ENCODE assay signal across 8 cellular contexts in the genomic region with DNA sequence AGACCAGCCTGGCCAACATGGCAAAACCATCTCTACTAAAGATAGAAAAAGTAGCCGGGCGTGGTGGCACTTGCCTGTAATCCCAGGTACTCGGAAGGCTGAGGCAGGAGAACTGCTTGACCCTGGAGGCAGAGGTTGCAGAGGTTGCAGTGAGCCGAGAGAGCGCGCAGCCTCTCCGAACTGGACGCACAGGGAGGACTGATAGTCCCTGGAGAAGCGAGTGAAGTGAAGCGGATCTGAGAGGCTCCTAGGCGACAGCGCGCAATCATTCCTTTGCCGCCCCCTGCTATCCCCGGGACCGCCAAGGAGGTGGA. TPM values are rescaled to one million over a fixed set of nuclear protein-coding genes. Genes with fewer than 3 reads are reported as not detected.
DNase-seq lines count a peak whose midpoint lies in the region; ATAC-seq and TF ChIP-seq lines count a peak whose summit lies in the region.

No MANE protein-coding gene starts in this region.

- no peak for ATAC-seq in HG02840 (IDR thresholded peaks at IDR 0.05; ENCODE audit: low FRiP score, unreplicated experiment)

- H3K4me3 Mint-ChIP-seq in CD8-positive, alpha-beta memory T cell: peak overlapping the region; percentile 94 to 100 (median 98)
- H3K4me3 Mint-ChIP-seq in endothelial cell (ENCODE audit: unreplicated experiment): peak overlapping the region; percentile 99

- H3K27me3 ChIP-seq in CD8-positive, alpha-beta memory T cell (ENCODE audit: insufficient read depth, low read length, poor library complexity, severe bottlenecking): no peaks in the 10 kb centered on the region
- no peaks in the 10 kb centered on the region for H3K27me3 ChIP-seq in MM.1S (replicated peaks; ENCODE audit: insufficient read depth, low read length)
- H3K27me3 ChIP-seq in neuron (ENCODE audit: insufficient read depth, low read length): no peaks in the 10 kb centered on the region

- H3K36me3 Mint-ChIP-seq in CD8-positive, alpha-beta memory T cell: peaks cover 10 to 45% (median 24%) of the 10 kb centered on the region in 3 donors
- H3K36me3 Mint-ChIP-seq in endothelial cell (ENCODE audit: low read depth, unreplicated experiment): peaks cover 29% of the 10 kb centered on the region

- peak overlapping the region; percentile 92 for H2AFZ ChIP-seq in MM.1S (ENCODE audit: low read length)
- H2AFZ ChIP-seq in neuron (ENCODE audit: low read depth, low read length): peak overlapping the region; percentile 51

- H3K27me3 Mint-ChIP-seq in CD8-positive, alpha-beta memory T cell: peaks cover 0 to 4% of the 10 kb centered on the region in 2 donors
- peaks cover 4% of the 10 kb centered on the region for H3K27me3 Mint-ChIP-seq in endothelial cell (ENCODE audit: unreplicated experiment)

- peak overlapping the region; percentile 96 for H3K27ac ChIP-seq in CD8-positive, alpha-beta memory T cell (ENCODE audit: low read depth, low read length)
- H3K27ac ChIP-seq in MM.1S (ENCODE audit: low read length): peak overlapping the region; percentile 70; the same call in 1 of the 2 replicates

- no peaks in the 10 kb centered on the region for H3K9me2 ChIP-seq in MM.1S (replicated peaks; ENCODE audit: insufficient read depth, low read length)

- TF ChIP-seq CTCF in MM.1S (IDR thresholded peaks at IDR 0.05; ENCODE audit: low read length) (no peak), endothelial cell (IDR thresholded peaks at IDR 0.05; ENCODE audit: unreplicated experiment) (no peak)

- H3F3A ChIP-seq in MM.1S (ENCODE audit: insufficient read depth, low read length): no peaks in the 10 kb centered on the region

- POLR2A ChIA-PET in CD8-positive, alpha-beta memory T cell (lab: Charles Lee): no interaction called here

- peak overlapping the region; percentile 82 for H3K9ac ChIP-seq in MM.1S (ENCODE audit: low read length)

- intact Hi-C loops in posterior cingulate gyrus (cut with DNase I): loop anchor here (2.0 kb wide), 2 partner anchors 36 to 54 kb away; a partner anchor contains a TSS

- peak overlapping the region; percentile 83 for H3K4me3 ChIP-seq in CD8-positive, alpha-beta memory T cell (ENCODE audit: low read length)
- H3K4me3 ChIP-seq in MM.1S (ENCODE audit: low read length) (peak overlapping the region; percentile 75), neuron (ENCODE audit: low read length) (peak overlapping the region; percentile 80)

- H3K4me1 ChIP-seq in CD8-positive, alpha-beta memory T cell (ENCODE audit: insufficient read depth, low read length): peaks cover 19% of the 10 kb centered on the region
- H3K4me1 ChIP-seq in MM.1S (ENCODE audit: low read length) (0 out of 2 replicates have a peak, but pooled peaks cover 6% of the 10 kb centered on the region), neuron (ENCODE audit: insufficient read depth, low read length) (peaks cover 15% of the 10 kb centered on the region)

- H3K36me3 ChIP-seq in CD8-positive, alpha-beta memory T cell (ENCODE audit: insufficient read depth, low read length): peaks cover 28% of the 10 kb centered on the region
- H3K36me3 ChIP-seq in MM.1S (replicated peaks; ENCODE audit: insufficient read depth, low read length) (no peaks in the 10 kb centered on the region), neuron (ENCODE audit: insufficient read depth, low read length) (peaks cover 27% of the 10 kb centered on the region)

- peaks cover 20 to 38% (median 22%) of the 10 kb centered on the region in 3 donors for H3K4me1 Mint-ChIP-seq in CD8-positive, alpha-beta memory T cell
- peaks cover 21% of the 10 kb centered on the region for H3K4me1 Mint-ChIP-seq in endothelial cell (ENCODE audit: unreplicated experiment)

- DNase-seq in CD8-positive, alpha-beta memory T cell: no peak
- DNase-seq in MM.1S (no peak), endothelial cell (ENCODE audit: low spot score) (no peak), posterior cingulate gyrus (no peak), SW480 (ENCODE audit: low spot score) (no peak)
- no peak for DNase-seq in activated CD4-positive, alpha-beta T cell treated with anti-CD3 and anti-CD28 coated beads for 48 hours

- H3K4me2 ChIP-seq in MM.1S (ENCODE audit: low read depth, low read length): peak overlapping the region; percentile 27; the same call in 1 of the 2 replicates

- H3K27ac Mint-ChIP-seq in CD8-positive, alpha-beta memory T cell: peak overlapping the region; percentile 99 to 100 (median 100)
- H3K27ac Mint-ChIP-seq in endothelial cell (ENCODE audit: unreplicated experiment): peak overlapping the region; percentile 100

- H3K9me3 ChIP-seq in CD8-positive, alpha-beta memory T cell (ENCODE audit: low read length): no peaks in the 10 kb centered on the region
- H3K9me3 ChIP-seq in MM.1S (replicated peaks; ENCODE audit: insufficient read depth, low read length): no peaks in the 10 kb centered on the region
- H3K9me3 ChIP-seq in neuron (ENCODE audit: low read length): no peaks in the 10 kb centered on the region

- no peaks in the 10 kb centered on the region for H4K20me1 ChIP-seq in MM.1S (ENCODE audit: insufficient read depth, low read length)

- peaks cover 3 to 10% (median 7%) of the 10 kb centered on the region in 5 donors for H3K9me3 Mint-ChIP-seq in CD8-positive, alpha-beta memory T cell
- no peaks in the 10 kb centered on the region for H3K9me3 Mint-ChIP-seq in endothelial cell (ENCODE audit: unreplicated experiment)

- H3K79me2 ChIP-seq in MM.1S (ENCODE audit: low read length): 0 out of 2 replicates have a peak, but pooled peaks cover 3% of the 10 kb centered on the region

- CTCF ChIA-PET in CD8-positive, alpha-beta memory T cell (lab: Charles Lee): no interaction called here

RNA-seq across cellular contexts. Expression of a gene that starts 0.2 kb away (rescaled TPM):
- 10 to 100 TPM; 35.9 to 43.5 TPM for total RNA-seq in CD8-positive, alpha-beta memory T cell
- polyA plus RNA-seq in CD8-positive, alpha-beta memory T cell: 13.0 TPM
- total RNA-seq in endothelial cell (ENCODE audit: unreplicated experiment): 62.5 TPM

RNA-seq across cellular contexts. Expression of a gene that starts 36.5 kb away (rescaled TPM):
- 10 to 100 TPM; 87.1 to 90.2 TPM for total RNA-seq in CD8-positive, alpha-beta memory T cell
- polyA plus RNA-seq in CD8-positive, alpha-beta memory T cell: 4.1 TPM
- total RNA-seq in endothelial cell (ENCODE audit: unreplicated experiment): 52.1 TPM

RNA-seq across cellular contexts. Expression of a gene that starts 54.1 kb away (rescaled TPM):
- total RNA-seq in CD8-positive, alpha-beta memory T cell: 10 to 100 TPM; 42.2 to 45.7 TPM
- polyA plus RNA-seq in CD8-positive, alpha-beta memory T cell: 3.5 TPM
- 38.2 TPM for total RNA-seq in endothelial cell (ENCODE audit: unreplicated experiment)
